15 cellular contexts compared by ENCODE assay signal in genomic region chr14:36454599-36455240, GRCh38.
A peak's percentile ranks its signal among the peaks of the same experiment; 100 is the strongest.
DNase-seq lines count a peak whose midpoint lies in the region; ATAC-seq, FAIRE-seq and TF ChIP-seq lines count a peak whose summit lies in the region.
"Had no signal": no experiment of that assay in that cellular context is flagged by ENCODE, and none has a peak within 500 bp of the region (broad histone marks: within the 10 kb centered on the region; RNA-seq: fewer than 3 reads in every experiment).

No MANE protein-coding gene starts in this region.

- H3K4me3 Mint-ChIP-seq in H9 (no peak overlapping the region), immature natural killer cell (no peak overlapping the region)
- H3K4me3 Mint-ChIP-seq: IgD-negative memory B cell had no signal

- DNase-seq in DMS79 treated with DMSO at 0.1 percent for 48 hours (lab: John Stamatoyannopoulos, UW) (peak; percentile 99), NCI-H1417 treated with DMSO at 0.1 percent for 48 hours (lab: John Stamatoyannopoulos, UW) (peak; percentile 53), right lobe of liver (peak in 1 of 3 donors; percentile 67), thyroid gland (peak; percentile 72 to 74), H9 (no peak), urothelium cell line (ENCODE audit: low spot score) (no peak), immature natural killer cell (no peak)
- DNase-seq: HCEC 1CT, NCI-H2081 treated with DMSO at 0.1 percent for 48 hours, NCI-H345, NCI-H526 treated with DMSO at 0.1 percent for 48 hours, OCI-M1, RPMI8226 had no signal

- no peak overlapping the region for H2BK12ac ChIP-seq in H9 (ENCODE audit: insufficient read length, low read depth, low read length)

- H3K4me3 ChIP-seq in right lobe of liver (no peak overlapping the region), thyroid gland (replicated peaks in 1 of 3) (no peak overlapping the region)

- no peak overlapping the region for H3K14ac ChIP-seq in H9 (ENCODE audit: insufficient read depth, low read length)

- WGBS in right lobe of liver (ENCODE audit: insufficient coverage, low coverage, low lambda C conversion rate, missing lambda C conversion rate), result 13% methylated on average over 5 of the region's 5 CpGs
- WGBS in thyroid gland, 2 donors, result 16 to 21% methylated on average over 5 of the region's 5 CpGs
- no CpG with 5 or more reads among the region's 5 CpGs for WGBS in H9 (ENCODE audit: extremely low coverage, insufficient read length, low lambda C conversion rate)

- no peaks in the 10 kb centered on the region for H3K79me1 ChIP-seq in H9 (ENCODE audit: insufficient read depth, low read depth, low read length, poor library complexity, severe bottlenecking)

- H3K36me3 Mint-ChIP-seq in H9 (ENCODE audit: insufficient read depth in 1 of 3, low read depth in 3 of 3) (no peaks in the 10 kb centered on the region), immature natural killer cell (no peaks in the 10 kb centered on the region)
- H3K36me3 Mint-ChIP-seq: IgD-negative memory B cell had no signal

- H3K9me3 Mint-ChIP-seq in H9 (no peaks in the 10 kb centered on the region), immature natural killer cell (peaks cover 0 to 6% (median 4%) of the 10 kb centered on the region in 6 donors)

- H3K23ac ChIP-seq in H9 (ENCODE audit: insufficient read length, low read depth, low read length), result no peak overlapping the region

- H4K91ac ChIP-seq in H9 (ENCODE audit: insufficient read length, low read depth, low read length), result no peak overlapping the region

- no peaks in the 10 kb centered on the region for H3K27me3 ChIP-seq in right lobe of liver
- H3K27me3 ChIP-seq in thyroid gland, result no peaks in the 10 kb centered on the region
- H3K27me3 ChIP-seq in H9 (ENCODE audit: insufficient read depth, low read length), result no peaks in the 10 kb centered on the region

- H3K4ac ChIP-seq in H9 (ENCODE audit: low read depth, low read length), result no peak overlapping the region

- H2BK15ac ChIP-seq in H9 (ENCODE audit: low read depth, low read length), result no peak overlapping the region

- TF ChIP-seq POLR2A in right lobe of liver (IDR thresholded peaks at IDR 0.05) (no peak), thyroid gland (IDR thresholded peaks at IDR 0.05) (peak in 1 of 2 donors; percentile 52)

- H2BK5ac ChIP-seq in H9 (ENCODE audit: insufficient read length, low read length), result no peak overlapping the region

- H3K56ac ChIP-seq in H9 (ENCODE audit: insufficient read length, low read depth, low read length), result no peak overlapping the region

- H4K5ac ChIP-seq in H9 (ENCODE audit: insufficient read length, low read depth, low read length), result no peak overlapping the region

- no peak overlapping the region for H3K27ac Mint-ChIP-seq in H9
- no peak overlapping the region for H3K27ac Mint-ChIP-seq in immature natural killer cell
- H3K27ac Mint-ChIP-seq: IgD-negative memory B cell had no signal

- no peaks in the 10 kb centered on the region for H3K79me2 ChIP-seq in H9 (ENCODE audit: insufficient read depth, low read length)

- no peak overlapping the region for H2BK120ac ChIP-seq in H9 (ENCODE audit: low read depth, low read length, poor library complexity, severe bottlenecking)

- TF ChIP-seq CTCF in right lobe of liver (IDR thresholded peaks at IDR 0.05) (no peak), thyroid gland (IDR thresholded peaks at IDR 0.05) (peak in 1 of 6 experiments; percentile 5), H9 (conservative IDR thresholded peaks at IDR 0.05) (no peak)

- no peak overlapping the region for H3K4me2 ChIP-seq in H9 (ENCODE audit: insufficient read depth, insufficient read length, low read length)

- H3T11ph ChIP-seq in H9 (ENCODE audit: low read length), result no peak overlapping the region

- H3K27me3 Mint-ChIP-seq in H9 (ENCODE audit: low read depth) (peaks cover 36% of the 10 kb centered on the region), immature natural killer cell (ENCODE audit: low read depth in 3 of 3) (peaks cover 0 to 3% (median 0%) of the 10 kb centered on the region in 3 donors)

- peaks cover 0 to 27% (median 11%) of the 10 kb centered on the region in 4 donors for H3K4me1 ChIP-seq in right lobe of liver
- peaks cover 51 to 73% of the 10 kb centered on the region in 2 donors for H3K4me1 ChIP-seq in thyroid gland
- H3K4me1 ChIP-seq in H9 (ENCODE audit: insufficient read depth, low read length), result no peaks in the 10 kb centered on the region; the same call in 1 of the 2 replicates

- H3K36me3 ChIP-seq in right lobe of liver, result no peaks in the 10 kb centered on the region
- H3K36me3 ChIP-seq in thyroid gland, result no peaks in the 10 kb centered on the region

- H4K20me1 ChIP-seq in H9 (ENCODE audit: control insufficient read depth, insufficient read depth, insufficient read length), result no peaks in the 10 kb centered on the region

- H3K9me3 ChIP-seq in right lobe of liver (no peaks in the 10 kb centered on the region), thyroid gland (no peaks in the 10 kb centered on the region), H9 (ENCODE audit: control insufficient read depth, low read depth, low read length) (no peaks in the 10 kb centered on the region)

- no peak overlapping the region for H2AFZ ChIP-seq in H9 (ENCODE audit: low read length)

- H3K27ac ChIP-seq in right lobe of liver (peak overlapping the region in 2 of 3 donors; percentile 75 to 77), thyroid gland (peak overlapping the region; percentile 85 to 94 (median 92)), H9 (ENCODE audit: insufficient read length, low read depth, low read length) (no peak overlapping the region)

- intact Hi-C loops in right lobe of liver (cut with DNase I) (no loop called here), thyroid gland (cut with DNase I) (no loop called here)

- no peak for FAIRE-seq in urothelium cell line (lab: Jason Lieb, UNC)
- FAIRE-seq: GM19239 had no signal

- no peak overlapping the region for H3K9ac ChIP-seq in H9 (ENCODE audit: extremely low read depth, insufficient read length, low read length)

- peaks cover 0 to 10% of the 10 kb centered on the region in 2 experiments; a peak in 2 of 4 replicates for H3K4me1 Mint-ChIP-seq in H9
- H3K4me1 Mint-ChIP-seq in immature natural killer cell, result no peaks in the 10 kb centered on the region
- H3K4me1 Mint-ChIP-seq: IgD-negative memory B cell had no signal

- no peaks in the 10 kb centered on the region for H3K23me2 ChIP-seq in H9 (ENCODE audit: insufficient read length, low read depth, low read length, poor library complexity, severe bottlenecking)

- H3K18ac ChIP-seq in H9 (ENCODE audit: insufficient read length, low read depth, low read length), result no peak overlapping the region

- ATAC-seq in right lobe of liver, result peak; percentile 85 to 95 (median 90)

- H2AK5ac ChIP-seq in H9 (ENCODE audit: insufficient read length, low read length), result no peak overlapping the region

- no peak overlapping the region for H2BK20ac ChIP-seq in H9 (ENCODE audit: low read depth, low read length, poor library complexity, severe bottlenecking)

- no peak overlapping the region for H4K8ac ChIP-seq in H9 (replicated peaks; ENCODE audit: insufficient read length, low read depth, low read length)

Comparison
In these comparisons a context has a peak if more than half of its experiments do, and no peak if none do; other contexts are left out.
1. DNase-seq: peak in DMS79 treated with DMSO at 0.1 percent for 48 hours (single experiment), NCI-H1417 treated with DMSO at 0.1 percent for 48 hours (single experiment) and thyroid gland (2 of 2); none in H9 (single experiment), urothelium cell line (single experiment) and immature natural killer cell (0 of 3).